ENCODE assay signal across 9 cellular contexts in the genomic region with DNA sequence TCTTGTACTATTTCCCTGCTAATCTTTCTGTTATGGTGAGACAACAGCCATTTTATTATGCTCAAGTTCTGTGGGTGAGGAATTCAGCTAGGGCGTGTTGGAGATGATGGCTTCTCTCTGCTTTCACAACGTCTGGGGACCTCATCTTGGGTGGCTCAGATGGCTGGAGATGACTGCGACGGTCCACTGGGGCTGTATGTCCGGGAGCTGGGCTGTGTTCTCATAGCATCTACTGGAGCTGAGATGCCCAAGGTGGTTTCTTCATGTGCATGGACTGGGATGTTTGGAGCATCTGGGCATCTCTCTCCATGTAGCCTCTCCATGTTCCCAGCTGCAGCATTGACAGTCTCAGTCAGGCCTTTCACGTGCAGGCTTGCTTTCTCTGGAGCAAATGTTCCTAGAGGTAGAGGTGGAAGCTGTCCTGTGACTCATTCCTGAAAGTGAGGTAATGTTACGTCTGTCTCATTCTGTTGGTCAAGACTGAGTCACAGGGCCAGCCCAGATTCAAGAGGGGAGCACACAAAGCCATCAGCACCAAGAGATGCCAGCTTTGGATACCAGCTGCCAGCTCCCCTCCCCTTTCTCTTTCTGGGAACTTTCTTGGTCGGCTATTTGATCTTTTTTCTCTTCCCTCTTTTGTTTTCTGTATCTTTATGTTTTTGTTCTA.
DNase-seq lines count a peak whose midpoint lies in the region; ATAC-seq and TF ChIP-seq lines count a peak whose summit lies in the region.
"Had no signal": no experiment of that assay in that cellular context is flagged by ENCODE, and none has a peak within 500 bp of the region (broad histone marks: within the 10 kb centered on the region; RNA-seq: fewer than 3 reads in every experiment).

No MANE protein-coding gene starts in this region.

- intact Hi-C loops in esophagus muscularis mucosa (cut with DNase I) = no loop called here

- H3K27ac ChIP-seq in esophagus muscularis mucosa (replicated peaks in 1 of 4) = no peak overlapping the region

- no peak for TF ChIP-seq EP300 in esophagus muscularis mucosa (IDR thresholded peaks at IDR 0.05)

- no peaks in the 10 kb centered on the region for H3K36me3 Mint-ChIP-seq in activated T-cell treated with anti-CD3 and anti-CD28 coated beads, Interleukin-2, amount 50 U/mL, for 72 hours (ENCODE audit: insufficient read depth in 2 of 2)

- no peak overlapping the region for H3K4me3 Mint-ChIP-seq in activated T-cell treated with anti-CD3 and anti-CD28 coated beads, Interleukin-2, amount 50 U/mL, for 72 hours

- no peaks in the 10 kb centered on the region for H3K4me1 ChIP-seq in esophagus muscularis mucosa

- 67% methylated on average over 8 of the region's 8 CpGs for WGBS in esophagus muscularis mucosa

- no peak for TF ChIP-seq POLR2A in esophagus muscularis mucosa (IDR thresholded peaks at IDR 0.05; ENCODE audit: low read depth)

- H3K4me1 Mint-ChIP-seq in activated T-cell treated with anti-CD3 and anti-CD28 coated beads, Interleukin-2, amount 50 U/mL, for 72 hours (ENCODE audit: low read depth) = peaks cover 11% of the 10 kb centered on the region

- no peak for TF ChIP-seq CTCF in esophagus muscularis mucosa (IDR thresholded peaks at IDR 0.05)

- H3K27ac Mint-ChIP-seq in activated T-cell treated with anti-CD3 and anti-CD28 coated beads, Interleukin-2, amount 50 U/mL, for 72 hours = peak overlapping the region; percentile 74

- H3K4me3 ChIP-seq in esophagus muscularis mucosa = no peak overlapping the region

- no peaks in the 10 kb centered on the region for H3K27me3 ChIP-seq in esophagus muscularis mucosa

- no peaks in the 10 kb centered on the region for H3K27me3 Mint-ChIP-seq in activated T-cell treated with anti-CD3 and anti-CD28 coated beads, Interleukin-2, amount 50 U/mL, for 72 hours (ENCODE audit: low read depth)

- DNase-seq in AG20443 (ENCODE audit: low spot score) = peak; percentile 80
- peak; percentile 44 for DNase-seq in HK-2 (ENCODE audit: unreplicated experiment)
- DNase-seq in activated T-cell treated with anti-CD3 and anti-CD28 coated beads, Interleukin-2, amount 50 U/mL, for 72 hours = peak; percentile 33 to 34
- DNase-seq in kidney tubule cell (ENCODE audit: low spot score) = peak; percentile 96
- no peak for DNase-seq in esophagus muscularis mucosa (ENCODE audit: extremely low spot score)
- DNase-seq: NCI-H2081 treated with DMSO at 0.1 percent for 48 hours had no signal

- peak; percentile 89 to 99 for ATAC-seq in activated T-cell treated with anti-CD3 and anti-CD28 coated beads, Interleukin-2, amount 50 U/mL, for 72 hours (replicated peaks in 1 of 2)
- no peak for ATAC-seq in HG02981 (IDR thresholded peaks at IDR 0.05; ENCODE audit: unreplicated experiment)
- no peak for ATAC-seq in GM18520 (IDR thresholded peaks at IDR 0.05; ENCODE audit: unreplicated experiment)
- ATAC-seq in GM18498 (IDR thresholded peaks at IDR 0.05; ENCODE audit: unreplicated experiment) = no peak

- H3K9me3 ChIP-seq in esophagus muscularis mucosa = no peaks in the 10 kb centered on the region

- no peaks in the 10 kb centered on the region for H3K9me3 Mint-ChIP-seq in activated T-cell treated with anti-CD3 and anti-CD28 coated beads, Interleukin-2, amount 50 U/mL, for 72 hours

- no peaks in the 10 kb centered on the region for H3K36me3 ChIP-seq in esophagus muscularis mucosa

Comparison
In these comparisons a context has a peak if more than half of its experiments do, and no peak if none do; other contexts are left out.
1. ATAC-seq: peak in activated T-cell treated with anti-CD3 and anti-CD28 coated beads, Interleukin-2, amount 50 U/mL, for 72 hours (2 of 2); none in HG02981 (single experiment), GM18520 (single experiment) and GM18498 (single experiment).